Comparison of ENCODE assay signal across 8 cellular contexts in the genomic region with DNA sequence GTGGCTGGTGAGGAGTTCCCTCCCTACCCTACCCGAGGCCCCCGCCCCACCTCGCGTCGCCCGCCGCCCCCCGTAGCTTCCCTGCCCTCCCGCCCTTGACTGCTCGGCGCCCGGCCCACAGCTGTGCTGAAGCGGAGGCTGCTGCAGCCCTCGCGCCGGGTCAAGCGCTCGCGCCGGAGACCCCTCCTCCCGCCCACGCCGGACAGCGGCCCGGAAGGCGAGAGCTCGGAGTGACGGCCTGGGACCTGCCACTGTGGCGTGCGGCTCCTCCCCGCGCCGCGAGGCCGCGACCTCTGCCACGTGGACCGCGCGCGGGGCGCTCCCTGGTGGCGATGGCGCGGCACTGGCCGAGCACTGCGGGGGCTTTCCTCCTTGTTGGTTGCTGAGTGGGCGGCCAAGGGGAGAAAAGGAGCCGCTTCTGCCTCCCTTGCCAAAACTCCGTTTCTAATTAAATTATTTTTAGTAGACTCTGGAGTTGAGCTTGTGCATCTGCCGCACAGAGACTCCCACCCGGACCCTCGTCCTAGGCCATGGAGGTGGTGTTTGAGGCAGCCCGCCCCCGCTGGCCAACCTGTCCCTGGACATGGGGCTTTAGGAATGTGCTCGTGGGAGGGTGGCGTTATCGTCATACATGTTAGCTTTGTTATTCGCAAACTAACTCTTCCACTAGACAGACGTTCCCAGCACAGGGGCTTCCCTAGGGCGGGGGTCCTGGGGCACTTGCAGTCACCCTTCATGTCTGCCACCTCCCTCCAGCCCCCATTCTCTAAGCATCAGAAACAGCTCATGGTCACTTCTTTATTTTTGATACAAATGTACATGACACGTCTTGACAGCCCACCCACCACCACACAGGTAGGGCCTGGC. TPM values are rescaled to one million over a fixed set of nuclear protein-coding genes. Genes with fewer than 3 reads are reported as not detected.
DNase-seq lines count a peak whose midpoint lies in the region; ATAC-seq, FAIRE-seq and TF ChIP-seq lines count a peak whose summit lies in the region.

No MANE protein-coding gene starts in this region.

- H2AFZ ChIP-seq in SK-N-SH (ENCODE audit: low read depth) (no peak overlapping the region), GM12878 (ENCODE audit: control insufficient read depth, low read depth, low read length) (no peak overlapping the region)

- CTCF ChIA-PET in SK-N-SH (lab: Yijun Ruan, JAX) (interaction anchor here (0.7 to 11.6 kb wide), 42 partner anchors 9 to 542 kb away, joined by 3 to 166 read pairs (median 4); partner anchors contain the start of genes ANKRD13B, CORO6, GIT1 and MYO18A), GM12878 (lab: Yijun Ruan, JAX) (interaction anchor here (0.6 to 6.2 kb wide), 16 partner anchors 12 to 521 kb away, joined by 3 to 57 read pairs (median 3); partner anchors contain the start of gene ANKRD13B)

- H3K9me3 ChIP-seq in SK-N-SH, result no peaks in the 10 kb centered on the region
- no peaks in the 10 kb centered on the region for H3K9me3 ChIP-seq in GM12878 (replicated peaks; ENCODE audit: control insufficient read depth, insufficient read depth, low read length)

- peak; percentile 64 for TF ChIP-seq RAD21 in SK-N-SH (IDR thresholded peaks at IDR 0.05; ENCODE audit: low read length)
- TF ChIP-seq RAD21 in GM12878 (IDR thresholded peaks at IDR 0.05; ENCODE audit: insufficient read depth, low read depth, low read length), result peak; percentile 40

- TF ChIP-seq CTCF in SK-N-SH (IDR thresholded peaks at IDR 0.05) (peak; percentile 66), GM12878 (IDR thresholded peaks at IDR 0.05 in 2 of 3, conservative IDR thresholded peaks at IDR 0.05 in 1 of 3; ENCODE audit: control insufficient read depth in 2 of 3, extremely low read depth in 1 of 3, insufficient read depth in 1 of 3, low read depth in 3 of 3, low read length in 3 of 3) (peak; percentile 50 to 75 (median 75))

- H3K4me3 ChIP-seq in SK-N-SH (ENCODE audit: low read depth in 2 of 2, low read length in 1 of 2) (peak overlapping the region; percentile 12 to 29; a peak in 2 of 4 replicates), GM12878 (no peak overlapping the region)

- SMC1A ChIA-PET in GM12878 (lab: Charles Lee; ENCODE audit: uncharacterized antibody, unreplicated experiment), result interaction anchor here (1.4 kb wide), 1 partner anchor 203 kb away, joined by 7 read pairs; no protein-coding TSS in a partner anchor

- H3F3A ChIP-seq in SK-N-SH (replicated peaks; ENCODE audit: insufficient read depth), result peaks cover 3% of the 10 kb centered on the region

- intact Hi-C loops in GM12878 (cut with micrococcal nuclease; ENCODE audit: unreplicated experiment), result no loop called here

- H3K4me1 ChIP-seq in SK-N-SH (ENCODE audit: control insufficient read depth in 1 of 2, insufficient read depth in 2 of 2, low read depth in 1 of 2, low read length in 1 of 2), result peaks cover 8 to 21% of the 10 kb centered on the region in 2 experiments; a peak in 1 of 4 replicates
- 0 out of 2 replicates have a peak, but pooled peaks cover 4% of the 10 kb centered on the region for H3K4me1 ChIP-seq in GM12878 (ENCODE audit: control insufficient read depth, insufficient read depth, low read length)

- 47% methylated on average over 33 of the region's 62 CpGs for WGBS in SK-N-SH (ENCODE audit: low lambda C conversion rate)
- 62% methylated on average over 39 of the region's 62 CpGs for WGBS in GM12878 (ENCODE audit: insufficient coverage, insufficient replicate concordance, low lambda C conversion rate, missing lambda C conversion rate)

- TF ChIP-seq POLR2A in GM12878 (IDR thresholded peaks at IDR 0.05; ENCODE audit: low read depth, low read length), result no peak; the same call in 1 of the 2 replicates

- POLR2A ChIA-PET in SK-N-SH (lab: Yijun Ruan, JAX) (interaction anchor here (1.3 kb wide), 1 partner anchor 15 kb away, joined by 3 read pairs; no protein-coding TSS in a partner anchor), GM12878 (lab: Charles Lee) (interaction anchor here (0.8 to 1.6 kb wide), 5 partner anchors 9 to 203 kb away, joined by 3 to 4 read pairs (median 3); no protein-coding TSS in a partner anchor)

- H3K4me2 ChIP-seq in SK-N-SH, result no peak overlapping the region
- no peak overlapping the region for H3K4me2 ChIP-seq in GM12878 (ENCODE audit: control insufficient read depth, insufficient read depth)

- H3K36me3 ChIP-seq in SK-N-SH (replicated peaks in 1 of 2; ENCODE audit: control insufficient read depth in 1 of 2, insufficient read depth in 2 of 2, low read length in 1 of 2) (peaks cover 0 to 49% of the 10 kb centered on the region in 2 experiments), GM12878 (ENCODE audit: control insufficient read depth in 2 of 2, insufficient read depth in 2 of 2, low read length in 1 of 2) (peaks cover 0 to 15% of the 10 kb centered on the region in 2 experiments; a peak in 2 of 4 replicates)

- ATAC-seq in GM12878 (peak; percentile 75), HG03139 (IDR thresholded peaks at IDR 0.05; ENCODE audit: unreplicated experiment) (no peak)

- peak overlapping the region in 1 of 2 experiments; percentile 22; a peak in 1 of 4 replicates for H3K27ac ChIP-seq in SK-N-SH (ENCODE audit: low read depth in 2 of 2, low read length in 1 of 2)
- H3K27ac ChIP-seq in GM12878 (ENCODE audit: control insufficient read depth, insufficient read depth), result no peak overlapping the region

- H3K79me2 ChIP-seq in SK-N-SH (ENCODE audit: insufficient read depth) (peaks cover 6% of the 10 kb centered on the region; the same call in 1 of the 2 replicates), GM12878 (ENCODE audit: control insufficient read depth, insufficient read depth, low read length) (no peaks in the 10 kb centered on the region)

- no peak for TF ChIP-seq EP300 in SK-N-SH (IDR thresholded peaks at IDR 0.05; ENCODE audit: borderline replicate concordance in 1 of 2, low read depth in 1 of 2, low read length in 1 of 2)
- TF ChIP-seq EP300 in GM12878 (IDR thresholded peaks at IDR 0.05; ENCODE audit: borderline replicate concordance in 1 of 2, control insufficient read depth in 1 of 2, low read depth in 2 of 2, low read length in 2 of 2), result no peak

- in situ Hi-C loops in GM12878 (cut with MboI), result no loop called here
- in situ Hi-C loops in KBM-7 (cut with MboI; ENCODE audit: low pct_unique_long_range_greater_than_20kb, low sequenced_read_pairs), result loop anchor here (25.0 kb wide), 1 partner anchor 436 kb away; no protein-coding TSS in a partner anchor

- no TSS peak for BruUV-seq in GM12878 (replicated peaks; lab: Mats Ljungman, UMichigan)

- DNase-seq in ELR (ENCODE audit: low read depth) (peak; percentile 46), SK-N-SH (peak; percentile 89), GM12878 (ENCODE audit: low read depth, low spot score) (no peak), inferior parietal cortex (ENCODE audit: extremely low spot score) (peak; percentile 62), KBM-7 (no peak), NCI-H1694 (lab: John Stamatoyannopoulos, UW) (no peak)
- peak; percentile 51 for DNase-seq in stimulated activated CD4-positive, alpha-beta T cell treated with anti-CD3 and anti-CD28 coated beads, Interleukin-4, amount 100 ng/mL, for 24 hours

- RAD21 ChIA-PET in GM12878 (lab: Charles Lee; ENCODE audit: unreplicated experiment), result interaction anchor here (1.0 to 3.1 kb wide), 3 partner anchors 20 to 203 kb away, joined by 3 to 21 read pairs (median 4); partner anchors contain the start of gene ANKRD13B

- no peaks in the 10 kb centered on the region for H3K9me2 ChIP-seq in SK-N-SH

- H3K27me3 ChIP-seq in SK-N-SH (ENCODE audit: insufficient read depth) (no peaks in the 10 kb centered on the region), GM12878 (replicated peaks in 1 of 2; ENCODE audit: control insufficient read depth in 2 of 2, insufficient read depth in 2 of 2, low read length in 1 of 2) (no peaks in the 10 kb centered on the region)

- no peak overlapping the region for H3K9ac ChIP-seq in SK-N-SH
- H3K9ac ChIP-seq in GM12878 (ENCODE audit: control insufficient read depth, insufficient read depth, low read length), result no peak overlapping the region

- 0 out of 2 replicates have a peak, but pooled peaks cover 4% of the 10 kb centered on the region for H4K20me1 ChIP-seq in SK-N-SH (ENCODE audit: insufficient read depth)
- no peaks in the 10 kb centered on the region for H4K20me1 ChIP-seq in GM12878 (ENCODE audit: control insufficient read depth, insufficient read depth)

- FAIRE-seq in GM12878 (lab: Jason Lieb, UNC), result no peak

RNA-seq across cellular contexts. Expression of gene TP53I13, which starts 4.4 kb away (rescaled TPM):
- polyA plus RNA-seq in SK-N-SH (2012; rRNA removed) (39.2 and 45.3 TPM in 2 replicates), GM12878 (2011; rRNA removed) (5.5 and 8.8 TPM in 2 replicates), GM12878 (2014; fragmentation: Illumina TruSeq; extraction: Trizol) (0.97 and 4.5 TPM in 2 replicates), GM12878 (2014; fragmentation: Nextera tagmentation; extraction: Ambion mirVana) (under 1 TPM in 1 of 2 experiments, not detected in 1; 0.31 TPM), GM12878 (2014; rRNA removed) (45.1 and 54.2 TPM in 2 replicates), GM12878 (2016; fragmentation: Nextera tagmentation; extraction: Ambion mirVana) (10 to 100 TPM; 19.5 to 22.9 TPM)
- 15.7 and 27.4 TPM in 2 replicates for polyA plus RNA-seq in SK-N-SH (2012; cell fraction: cytosol; rRNA removed)
- polyA plus RNA-seq in SK-N-SH (2012; cell fraction: nucleus; rRNA removed), result 130 and 165 TPM in 2 replicates
- total RNA-seq in GM12878 (2013; cell fraction: nucleolus; rRNA removed), result 36.6 and 40.4 TPM in 2 replicates
- total RNA-seq in GM12878 (2014; rRNA removed) (30.9 and 33.4 TPM in 2 replicates), GM12878 (2014; rRNA removed; fragmentation: Illumina TruSeq; extraction: Trizol) (8.6 and 10.4 TPM in 2 replicates), GM12878 (2021) (38.5 and 40.1 TPM in 2 replicates)
- polyA plus RNA-seq in GM12878 (2011; ENCODE audit: low read depth), result 5.4 TPM
- 9.9 and 18.4 TPM in 2 replicates for polyA plus RNA-seq in GM12878 (2011; cell fraction: cytosol; rRNA removed)
- 229 and 261 TPM in 2 replicates for polyA plus RNA-seq in GM12878 (2011; cell fraction: nucleus; rRNA removed)
- 25.2 and 26.9 TPM in 2 replicates for polyA plus RNA-seq in GM12878 (2012)
- 3.3 and 10.7 TPM in 2 replicates for polyA minus RNA-seq in GM12878 (2011; rRNA and poly(A)+ RNA removed)
- polyA minus RNA-seq in GM12878 (2011; cell fraction: cytosol; rRNA and poly(A)+ RNA removed), result 4.1 and 7.7 TPM in 2 replicates
- 26.0 and 38.0 TPM in 2 replicates for polyA minus RNA-seq in GM12878 (2011; cell fraction: nucleus; rRNA and poly(A)+ RNA removed)

RNA-seq across cellular contexts. Expression of gene ABHD15, which starts 6.1 kb away (rescaled TPM):
- polyA plus RNA-seq in SK-N-SH (2012; rRNA removed) (6.3 and 7.0 TPM in 2 replicates), GM12878 (2011; rRNA removed) (4.1 and 4.7 TPM in 2 replicates), GM12878 (2014; fragmentation: Illumina TruSeq; extraction: Trizol) (5.3 and 5.8 TPM in 2 replicates), GM12878 (2014; fragmentation: Nextera tagmentation; extraction: Ambion mirVana) (1 to 10 TPM; 2.1 to 2.6 TPM), GM12878 (2014; rRNA removed) (5.9 and 6.1 TPM in 2 replicates), GM12878 (2016; fragmentation: Nextera tagmentation; extraction: Ambion mirVana) (1 to 10 TPM; 2.6 to 3.9 TPM)
- polyA plus RNA-seq in SK-N-SH (2012; cell fraction: cytosol; rRNA removed), result 4.4 and 6.0 TPM in 2 replicates
- polyA plus RNA-seq in SK-N-SH (2012; cell fraction: nucleus; rRNA removed), result 5.7 and 6.0 TPM in 2 replicates
- 7.5 and 8.0 TPM in 2 replicates for total RNA-seq in GM12878 (2013; cell fraction: nucleolus; rRNA removed)
- total RNA-seq in GM12878 (2014; rRNA removed) (6.5 and 7.5 TPM in 2 replicates), GM12878 (2014; rRNA removed; fragmentation: Illumina TruSeq; extraction: Trizol) (5.1 and 5.2 TPM in 2 replicates), GM12878 (2021) (9.0 and 9.2 TPM in 2 replicates)
- 2.0 TPM for polyA plus RNA-seq in GM12878 (2011; ENCODE audit: low read depth)
- 4.1 and 5.8 TPM in 2 replicates for polyA plus RNA-seq in GM12878 (2011; cell fraction: cytosol; rRNA removed)
- 5.9 and 6.4 TPM in 2 replicates for polyA plus RNA-seq in GM12878 (2011; cell fraction: nucleus; rRNA removed)
- 3.5 and 4.7 TPM in 2 replicates for polyA plus RNA-seq in GM12878 (2012)
- polyA minus RNA-seq in GM12878 (2011; rRNA and poly(A)+ RNA removed), result 5.5 and 8.8 TPM in 2 replicates
- polyA minus RNA-seq in GM12878 (2011; cell fraction: cytosol; rRNA and poly(A)+ RNA removed), result 3.5 and 3.7 TPM in 2 replicates
- polyA minus RNA-seq in GM12878 (2011; cell fraction: nucleus; rRNA and poly(A)+ RNA removed), result 3.4 and 6.5 TPM in 2 replicates

RNA-seq across cellular contexts. Expression of gene GIT1, which starts 16.5 kb away (rescaled TPM):
- polyA plus RNA-seq in SK-N-SH (2012; rRNA removed) (39.4 and 42.9 TPM in 2 replicates), GM12878 (2011; rRNA removed) (11.3 and 25.6 TPM in 2 replicates), GM12878 (2014; fragmentation: Illumina TruSeq; extraction: Trizol) (20.0 and 32.4 TPM in 2 replicates), GM12878 (2014; fragmentation: Nextera tagmentation; extraction: Ambion mirVana) (under 1 TPM; 0.24 to 0.58 TPM), GM12878 (2014; rRNA removed) (33.7 and 34.2 TPM in 2 replicates), GM12878 (2016; fragmentation: Nextera tagmentation; extraction: Ambion mirVana) (1 to 10 TPM; 4.4 to 4.9 TPM)
- 21.6 and 27.8 TPM in 2 replicates for polyA plus RNA-seq in SK-N-SH (2012; cell fraction: cytosol; rRNA removed)
- polyA plus RNA-seq in SK-N-SH (2012; cell fraction: nucleus; rRNA removed), result 92.1 and 131 TPM in 2 replicates
- total RNA-seq in GM12878 (2013; cell fraction: nucleolus; rRNA removed), result 31.4 and 40.8 TPM in 2 replicates
- total RNA-seq in GM12878 (2014; rRNA removed) (24.2 and 30.6 TPM in 2 replicates), GM12878 (2014; rRNA removed; fragmentation: Illumina TruSeq; extraction: Trizol) (15.4 and 16.1 TPM in 2 replicates), GM12878 (2021) (45.1 and 45.3 TPM in 2 replicates)
- polyA plus RNA-seq in GM12878 (2011; ENCODE audit: low read depth), result 6.9 TPM
- polyA plus RNA-seq in GM12878 (2011; cell fraction: cytosol; rRNA removed), result 19.7 and 24.9 TPM in 2 replicates
- polyA plus RNA-seq in GM12878 (2011; cell fraction: nucleus; rRNA removed), result 76.5 and 89.1 TPM in 2 replicates
- polyA plus RNA-seq in GM12878 (2012), result 19.0 and 19.4 TPM in 2 replicates
- polyA minus RNA-seq in GM12878 (2011; rRNA and poly(A)+ RNA removed), result 24.4 and 31.5 TPM in 2 replicates
- 15.8 and 24.1 TPM in 2 replicates for polyA minus RNA-seq in GM12878 (2011; cell fraction: cytosol; rRNA and poly(A)+ RNA removed)
- polyA minus RNA-seq in GM12878 (2011; cell fraction: nucleus; rRNA and poly(A)+ RNA removed), result 33.0 and 56.8 TPM in 2 replicates

RNA-seq across cellular contexts. Expression of gene ANKRD13B, which starts 20.0 kb away (rescaled TPM):
- polyA plus RNA-seq in SK-N-SH (2012; rRNA removed), result 14.0 and 16.1 TPM in 2 replicates
- polyA plus RNA-seq in SK-N-SH (2012; cell fraction: cytosol; rRNA removed), result 4.1 and 9.1 TPM in 2 replicates
- polyA plus RNA-seq in SK-N-SH (2012; cell fraction: nucleus; rRNA removed), result 90.2 and 139 TPM in 2 replicates
- 12.6 and 16.8 TPM in 2 replicates for total RNA-seq in GM12878 (2013; cell fraction: nucleolus; rRNA removed)
- 7.1 and 8.5 TPM in 2 replicates for total RNA-seq in GM12878 (2014; rRNA removed)
- 2.5 and 2.9 TPM in 2 replicates for total RNA-seq in GM12878 (2014; rRNA removed; fragmentation: Illumina TruSeq; extraction: Trizol)
- total RNA-seq in GM12878 (2021), result 14.0 and 15.0 TPM in 2 replicates
- 0.56 TPM for polyA plus RNA-seq in GM12878 (2011; ENCODE audit: low read depth)
- polyA plus RNA-seq in GM12878 (2011; rRNA removed), result 1.3 and 3.0 TPM in 2 replicates
- polyA plus RNA-seq in GM12878 (2011; cell fraction: cytosol; rRNA removed), result 3.2 and 6.8 TPM in 2 replicates
- polyA plus RNA-seq in GM12878 (2011; cell fraction: nucleus; rRNA removed), result 64.3 and 77.7 TPM in 2 replicates
- 2.0 and 3.5 TPM in 2 replicates for polyA plus RNA-seq in GM12878 (2012)
- polyA plus RNA-seq in GM12878 (2014; fragmentation: Illumina TruSeq; extraction: Trizol), result 1.5 and 4.0 TPM in 2 replicates
- under 1 TPM; 0.18 to 0.53 TPM for polyA plus RNA-seq in GM12878 (2014; fragmentation: Nextera tagmentation; extraction: Ambion mirVana)
- polyA plus RNA-seq in GM12878 (2014; rRNA removed), result 14.9 and 15.9 TPM in 2 replicates
- polyA plus RNA-seq in GM12878 (2016; fragmentation: Nextera tagmentation; extraction: Ambion mirVana), result 1 to 10 TPM; 1.6 to 2.1 TPM
- polyA minus RNA-seq in GM12878 (2011; rRNA and poly(A)+ RNA removed), result 2.6 and 5.8 TPM in 2 replicates
- polyA minus RNA-seq in GM12878 (2011; cell fraction: cytosol; rRNA and poly(A)+ RNA removed), result 3.2 and 4.6 TPM in 2 replicates
- 8.9 and 16.6 TPM in 2 replicates for polyA minus RNA-seq in GM12878 (2011; cell fraction: nucleus; rRNA and poly(A)+ RNA removed)

RNA-seq across cellular contexts. Expression of gene CORO6, which starts 49.8 kb away (rescaled TPM):
- 18.4 and 28.1 TPM in 2 replicates for polyA plus RNA-seq in SK-N-SH (2012; rRNA removed)
- polyA plus RNA-seq in SK-N-SH (2012; cell fraction: cytosol; rRNA removed), result 2.0 and 5.5 TPM in 2 replicates
- 212 and 229 TPM in 2 replicates for polyA plus RNA-seq in SK-N-SH (2012; cell fraction: nucleus; rRNA removed)
- 4.0 and 4.3 TPM in 2 replicates for total RNA-seq in GM12878 (2013; cell fraction: nucleolus; rRNA removed)
- total RNA-seq in GM12878 (2014; rRNA removed), result 2.6 and 3.6 TPM in 2 replicates
- total RNA-seq in GM12878 (2014; rRNA removed; fragmentation: Illumina TruSeq; extraction: Trizol), result 0.63 and 0.69 TPM in 2 replicates
- 3.2 and 3.7 TPM in 2 replicates for total RNA-seq in GM12878 (2021)
- 0.80 TPM for polyA plus RNA-seq in GM12878 (2011; ENCODE audit: low read depth)
- 0.69 and 0.87 TPM in 2 replicates for polyA plus RNA-seq in GM12878 (2011; rRNA removed)
- 0.60 and 0.99 TPM in 2 replicates for polyA plus RNA-seq in GM12878 (2011; cell fraction: cytosol; rRNA removed)
- polyA plus RNA-seq in GM12878 (2011; cell fraction: nucleus; rRNA removed), result 12.2 and 15.8 TPM in 2 replicates
- 2.5 and 2.6 TPM in 2 replicates for polyA plus RNA-seq in GM12878 (2012)
- 1.3 and 1.9 TPM in 2 replicates for polyA plus RNA-seq in GM12878 (2014; fragmentation: Illumina TruSeq; extraction: Trizol)
- polyA plus RNA-seq in GM12878 (2014; fragmentation: Nextera tagmentation; extraction: Ambion mirVana), result under 1 TPM in 1 of 2 experiments, not detected in 1; 0.26 TPM
- 5.0 and 5.4 TPM in 2 replicates for polyA plus RNA-seq in GM12878 (2014; rRNA removed)
- 1 to 10 TPM; 1.7 to 3.3 TPM for polyA plus RNA-seq in GM12878 (2016; fragmentation: Nextera tagmentation; extraction: Ambion mirVana)
- 0.72 and 1.2 TPM in 2 replicates for polyA minus RNA-seq in GM12878 (2011; rRNA and poly(A)+ RNA removed)
- polyA minus RNA-seq in GM12878 (2011; cell fraction: cytosol; rRNA and poly(A)+ RNA removed), result not detected in 2 replicates
- 1.6 and 2.0 TPM in 2 replicates for polyA minus RNA-seq in GM12878 (2011; cell fraction: nucleus; rRNA and poly(A)+ RNA removed)

Comparison
In these comparisons a context has a peak if more than half of its experiments do, and no peak if none do; other contexts are left out.
1. DNase-seq: peak in ELR (single experiment), SK-N-SH (single experiment), inferior parietal cortex (single experiment) and stimulated activated CD4-positive, alpha-beta T cell treated with anti-CD3 and anti-CD28 coated beads, Interleukin-4, amount 100 ng/mL, for 24 hours (single experiment); none in GM12878 (single experiment), KBM-7 (single experiment) and NCI-H1694 (single experiment).